ENCODE assay signal across 27 cellular contexts in the genomic region with DNA sequence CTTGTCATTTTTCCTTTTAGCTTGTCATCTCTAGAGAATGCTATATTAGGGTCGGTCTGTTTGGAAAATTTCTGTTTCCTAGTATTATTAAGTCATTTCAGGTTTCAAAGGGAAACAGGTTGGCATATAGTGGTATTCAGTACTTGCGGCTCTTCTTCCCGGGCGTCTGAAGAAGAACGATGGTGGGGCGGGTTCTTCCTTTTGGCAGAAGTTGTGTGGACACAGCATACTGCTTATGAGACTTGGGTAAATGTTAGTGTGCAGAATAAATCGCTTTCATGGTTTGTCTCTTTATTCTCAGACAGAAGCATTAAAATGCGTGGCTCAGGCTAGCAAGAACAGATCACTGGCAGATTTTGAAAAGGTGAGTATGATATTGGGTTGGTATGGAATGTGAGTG.
"Had no signal": no experiment of that assay in that cellular context is flagged by ENCODE, and none has a peak within 500 bp of the region (broad histone marks: within the 10 kb centered on the region; RNA-seq: fewer than 3 reads in every experiment).

No MANE protein-coding gene starts in this region.

- H3K9me3 ChIP-seq: gastrocnemius medialis, heart left ventricle, left lung, psoas muscle, sigmoid colon, stomach, thyroid gland, vagina had no signal

- H3K4me3 Mint-ChIP-seq: endodermal cell; naive thymus-derived CD4-positive, alpha-beta T cell; nephron; neural progenitor cell; stimulated activated effector memory CD8-positive, alpha-beta T cell treated with anti-CD3 and anti-CD28 coated beads, Interleukin-12 subunit alpha, Interleukin-12 subunit beta, amount 100 ng/mL, for 72 hours had no signal

- H3K27ac ChIP-seq: epithelial cell of prostate, heart left ventricle, hepatocyte, left lung, neural progenitor cell, psoas muscle, sigmoid colon, stomach, thyroid gland, vagina had no signal

- H3K27me3 ChIP-seq: dorsolateral prefrontal cortex, gastrocnemius medialis, heart left ventricle, hepatocyte, left lung, neural progenitor cell, sigmoid colon, stomach, thyroid gland, vagina had no signal

- H3K4me1 Mint-ChIP-seq: endodermal cell; nephron; stimulated activated effector memory CD8-positive, alpha-beta T cell treated with anti-CD3 and anti-CD28 coated beads, Interleukin-12 subunit alpha, Interleukin-12 subunit beta, amount 100 ng/mL, for 72 hours had no signal

- H3K9me3 Mint-ChIP-seq: endodermal cell; naive thymus-derived CD4-positive, alpha-beta T cell; nephron; neural progenitor cell; stimulated activated effector memory CD8-positive, alpha-beta T cell treated with anti-CD3 and anti-CD28 coated beads, Interleukin-12 subunit alpha, Interleukin-12 subunit beta, amount 100 ng/mL, for 72 hours had no signal

- H3K27ac Mint-ChIP-seq: nephron, neural progenitor cell had no signal

- H3K27me3 Mint-ChIP-seq: naive thymus-derived CD4-positive, alpha-beta T cell had no signal

- ATAC-seq: esophagus mucosa; gastrocnemius medialis; heart left ventricle; left cardiac atrium; left lung; naive thymus-derived CD4-positive, alpha-beta T cell; psoas muscle; right cardiac atrium; stimulated activated effector memory CD8-positive, alpha-beta T cell treated with anti-CD3 and anti-CD28 coated beads, Interleukin-12 subunit alpha, Interleukin-12 subunit beta, amount 100 ng/mL, for 72 hours had no signal

- DNase-seq: dorsolateral prefrontal cortex; effector CD8-positive, alpha-beta T cell; endodermal cell; foreskin fibroblast; gastrocnemius medialis; heart left ventricle; left cardiac atrium; left lung; mesendoderm; midbrain; naive thymus-derived CD4-positive, alpha-beta T cell; psoas muscle; right cardiac atrium; sigmoid colon; stimulated activated CD4-positive, alpha-beta T cell treated with anti-CD3 and anti-CD28 coated beads, Interleukin-2, amount 100 ng/mL, for 24 hours; stimulated activated CD4-positive, alpha-beta T cell treated with anti-CD3 and anti-CD28 coated beads, Interleukin-4, amount 100 ng/mL, for 24 hours; stimulated activated naive CD4-positive, alpha-beta T cell treated with Interleukin-2 at 50 U/mL for 16 hours; stomach; thyroid gland; trophoblast cell had no signal
